In the genomic region with DNA sequence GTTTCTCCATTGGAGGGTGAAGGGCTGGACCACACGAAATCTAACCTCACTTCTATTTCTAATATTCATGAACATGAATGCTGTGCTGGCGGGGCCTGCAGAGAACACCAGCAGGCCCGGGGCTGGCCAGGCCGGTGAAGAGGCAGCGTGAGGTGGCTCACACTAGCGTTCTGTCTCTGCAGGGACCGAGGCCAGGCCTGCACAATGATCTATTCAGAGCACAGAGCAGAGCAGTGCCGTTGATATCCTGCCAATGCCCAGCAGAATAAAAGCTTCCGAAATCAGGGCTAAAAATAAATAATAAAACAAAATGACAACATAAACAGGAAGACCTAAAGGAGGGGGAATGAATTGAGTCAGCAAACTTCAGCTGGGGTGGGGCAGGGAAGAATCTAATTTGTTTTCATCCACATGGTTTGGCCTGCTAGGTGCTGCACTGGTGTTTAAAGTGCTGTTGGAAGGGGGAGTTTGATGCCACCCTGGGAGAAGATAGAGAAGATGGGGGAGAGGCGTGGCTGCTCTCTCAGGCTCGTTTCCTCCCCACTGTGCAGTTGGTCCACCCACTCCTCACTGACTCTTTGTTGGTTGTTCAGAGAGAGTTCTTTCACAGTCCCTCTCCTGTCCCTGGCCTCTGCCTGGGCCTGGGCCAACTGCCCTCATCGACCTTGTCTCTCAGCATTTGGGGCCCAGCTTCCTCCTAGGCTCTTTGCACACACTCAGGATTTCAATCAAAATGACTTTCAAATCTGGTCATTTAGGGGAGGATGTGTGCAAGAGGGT, we compare ENCODE assay signal across 16 cellular contexts.
DNase-seq lines count a peak whose midpoint lies in the region; ATAC-seq and TF ChIP-seq lines count a peak whose summit lies in the region.
"Had no signal": no experiment of that assay in that cellular context is flagged by ENCODE, and none has a peak within 500 bp of the region (broad histone marks: within the 10 kb centered on the region; RNA-seq: fewer than 3 reads in every experiment).

No MANE protein-coding gene starts in this region.

- H3K9me3 ChIP-seq in gastroesophageal sphincter = no peaks in the 10 kb centered on the region
- H3K9me3 ChIP-seq in tibial nerve = no peaks in the 10 kb centered on the region

- peaks cover 0 to 20% (median 0%) of the 10 kb centered on the region in 3 donors for H3K4me1 ChIP-seq in gastroesophageal sphincter
- peaks cover 3 to 27% (median 15%) of the 10 kb centered on the region in 4 donors for H3K4me1 ChIP-seq in tibial nerve

- peaks cover 9% of the 10 kb centered on the region for H3K4me1 Mint-ChIP-seq in neural crest cell
- no peaks in the 10 kb centered on the region for H3K4me1 Mint-ChIP-seq in type B pancreatic cell (ENCODE audit: unreplicated experiment)
- H3K4me1 Mint-ChIP-seq in mesothelial cell of epicardium = no peaks in the 10 kb centered on the region

- 52 to 87% methylated on average over 3 to 9 of the region's 12 CpGs for WGBS in gastroesophageal sphincter (ENCODE audit: low coverage in 1 of 2), 2 donors
- 28 to 42% methylated on average over 12 of the region's 12 CpGs for WGBS in tibial nerve, 2 donors

- H3K27ac Mint-ChIP-seq in neural crest cell (ENCODE audit: unreplicated experiment) = no peak overlapping the region
- no peak overlapping the region for H3K27ac Mint-ChIP-seq in type B pancreatic cell
- H3K27ac Mint-ChIP-seq in mesothelial cell of epicardium = no peak overlapping the region
- H3K27ac Mint-ChIP-seq: activated T-helper 1 cell treated with anti-CD3 and anti-CD28 coated beads, Interleukin-12 subunit alpha, Interleukin-12 subunit beta, Interleukin-2, Interleukin-4 antibody, amounts not matched to agents 30 ng/mL and 10 ng/mL and 1 ng/mL, durations not matched to agents 14 hours and 24 hours and 36 hours had no signal

- DNase-seq in NCI-H345 (lab: John Stamatoyannopoulos, UW) = peak; percentile 41
- no peak for DNase-seq in NCI-H345 treated with DMSO at 0.1 percent for 48 hours (lab: John Stamatoyannopoulos, UW; ENCODE audit: unreplicated experiment)
- peak; percentile 17 for DNase-seq in neural crest cell (ENCODE audit: low read depth, low spot score)
- DNase-seq in tibial nerve (ENCODE audit: low spot score in 2 of 2) = peak; percentile 16 to 47
- no peak for DNase-seq in type B pancreatic cell (ENCODE audit: extremely low spot score, unreplicated experiment)
- no peak for DNase-seq in mesothelial cell of epicardium (ENCODE audit: low spot score in 2 of 2, unreplicated experiment in 2 of 2)
- no peak for DNase-seq in NCI-H2107 (lab: John Stamatoyannopoulos, UW)
- DNase-seq: activated CD4-positive, alpha-beta T cell treated with anti-CD3 and anti-CD28 coated beads, Interleukin-2, amount 50 U/mL, for 1 hour; aorta; COR-L47; GM23248; KBM-7; NCI-H774; stimulated activated naive CD8-positive, alpha-beta T cell treated with anti-CD3 and anti-CD28 coated beads, Interleukin-15, Interleukin-2, amounts not matched to agents 100 U/mL and 50 U/mL, for 24 hours had no signal

- H3K4me3 ChIP-seq in gastroesophageal sphincter = no peak overlapping the region
- no peak overlapping the region for H3K4me3 ChIP-seq in tibial nerve
- H3K4me3 ChIP-seq: GM23248 had no signal

- H3K36me3 ChIP-seq in gastroesophageal sphincter = no peaks in the 10 kb centered on the region
- H3K36me3 ChIP-seq in tibial nerve = no peaks in the 10 kb centered on the region

- no peaks in the 10 kb centered on the region for H3K36me3 Mint-ChIP-seq in neural crest cell (ENCODE audit: low read depth)
- no peaks in the 10 kb centered on the region for H3K36me3 Mint-ChIP-seq in type B pancreatic cell
- no peaks in the 10 kb centered on the region for H3K36me3 Mint-ChIP-seq in mesothelial cell of epicardium

- H3K27ac ChIP-seq in gastroesophageal sphincter (peak overlapping the region in 1 of 4 donors; percentile 19), tibial nerve (peak overlapping the region in 3 of 4 donors; percentile 8 to 74 (median 56))
- H3K27ac ChIP-seq: GM23248 had no signal

- H3K4me3 Mint-ChIP-seq in neural crest cell (no peak overlapping the region), type B pancreatic cell (no peak overlapping the region), mesothelial cell of epicardium (no peak overlapping the region)
- H3K4me3 Mint-ChIP-seq: activated T-helper 1 cell treated with anti-CD3 and anti-CD28 coated beads, Interleukin-12 subunit alpha, Interleukin-12 subunit beta, Interleukin-2, Interleukin-4 antibody, amounts not matched to agents 30 ng/mL and 10 ng/mL and 1 ng/mL, durations not matched to agents 14 hours and 24 hours and 36 hours had no signal

- no peaks in the 10 kb centered on the region for H3K27me3 ChIP-seq in gastroesophageal sphincter
- H3K27me3 ChIP-seq in tibial nerve = no peaks in the 10 kb centered on the region

- no peak for TF ChIP-seq EP300 in gastroesophageal sphincter (IDR thresholded peaks at IDR 0.05)
- TF ChIP-seq EP300 in tibial nerve (IDR thresholded peaks at IDR 0.05) = peak in 1 of 2 donors; percentile 37

- H3K27me3 Mint-ChIP-seq in neural crest cell (ENCODE audit: low read depth) = no peaks in the 10 kb centered on the region
- H3K27me3 Mint-ChIP-seq in type B pancreatic cell = peaks cover 4% of the 10 kb centered on the region
- H3K27me3 Mint-ChIP-seq in mesothelial cell of epicardium (ENCODE audit: low read depth) = peaks cover 6% of the 10 kb centered on the region

- no peak for TF ChIP-seq CTCF in gastroesophageal sphincter (IDR thresholded peaks at IDR 0.05)
- TF ChIP-seq CTCF in neural crest cell (conservative IDR thresholded peaks at IDR 0.05) = no peak
- no peak for TF ChIP-seq CTCF in tibial nerve (IDR thresholded peaks at IDR 0.05)
- TF ChIP-seq CTCF in type B pancreatic cell (conservative IDR thresholded peaks at IDR 0.05) = no peak
- TF ChIP-seq CTCF in mesothelial cell of epicardium (IDR thresholded peaks at IDR 0.05; ENCODE audit: unreplicated experiment) = no peak

- ATAC-seq in gastroesophageal sphincter = peak; percentile 36
- ATAC-seq: stimulated activated naive CD8-positive, alpha-beta T cell treated with anti-CD3 and anti-CD28 coated beads, Interleukin-15, Interleukin-2, amounts not matched to agents 100 U/mL and 50 U/mL, for 24 hours had no signal

- TF ChIP-seq POLR2A in gastroesophageal sphincter (IDR thresholded peaks at IDR 0.05) (no peak), tibial nerve (IDR thresholded peaks at IDR 0.05) (no peak)

- H3K9me3 Mint-ChIP-seq in neural crest cell (no peaks in the 10 kb centered on the region), type B pancreatic cell (no peaks in the 10 kb centered on the region), mesothelial cell of epicardium (peaks cover 7% of the 10 kb centered on the region)
- H3K9me3 Mint-ChIP-seq: activated T-helper 1 cell treated with anti-CD3 and anti-CD28 coated beads, Interleukin-12 subunit alpha, Interleukin-12 subunit beta, Interleukin-2, Interleukin-4 antibody, amounts not matched to agents 30 ng/mL and 10 ng/mL and 1 ng/mL, durations not matched to agents 14 hours and 24 hours and 36 hours had no signal

Comparison
In these comparisons a context has a peak if more than half of its experiments do, and no peak if none do; other contexts are left out.
1. DNase-seq: peak in NCI-H345 (single experiment), neural crest cell (single experiment) and tibial nerve (2 of 2); none in NCI-H345 treated with DMSO at 0.1 percent for 48 hours (single experiment), type B pancreatic cell (single experiment), mesothelial cell of epicardium (0 of 2) and NCI-H2107 (single experiment).